Comparison of ENCODE assay signal across 23 cellular contexts in genomic region chr17:66511125-66511524, GRCh38.
DNase-seq lines count a peak whose midpoint lies in the region; ATAC-seq, FAIRE-seq and TF ChIP-seq lines count a peak whose summit lies in the region.
"Had no signal": no experiment of that assay in that cellular context is flagged by ENCODE, and none has a peak within 500 bp of the region (broad histone marks: within the 10 kb centered on the region; RNA-seq: fewer than 3 reads in every experiment).

No MANE protein-coding gene starts in this region.

- H3K9me3 Mint-ChIP-seq in MCF 10A (ENCODE audit: unreplicated experiment): no peaks in the 10 kb centered on the region
- no peaks in the 10 kb centered on the region for H3K9me3 Mint-ChIP-seq in brain
- H3K9me3 Mint-ChIP-seq: stimulated activated naive B cell treated with anti-CD40 and anti-IgM and Interleukin-4, amounts not matched to agents 10 μg/mL and 1 μg/mL and 100 μg/mL, for 72 hours had no signal

- no peaks in the 10 kb centered on the region for H3K27me3 ChIP-seq in breast epithelium
- H3K27me3 ChIP-seq: left lung, Peyer's patch, SJCRH30, spleen had no signal

- no peak for FAIRE-seq in D721Med (lab: Jason Lieb, UNC)
- FAIRE-seq: H54 had no signal

- H3K4me1 ChIP-seq in breast epithelium: no peaks in the 10 kb centered on the region
- H3K4me1 ChIP-seq: SJCRH30 had no signal

- CTCF ChIA-PET in MCF 10A (lab: Yijun Ruan, JAX): interaction anchor here (1.3 kb wide), 1 partner anchor 11 kb away, joined by 4 read pairs; no protein-coding TSS in a partner anchor

- H3K27ac ChIP-seq in breast epithelium: no peak overlapping the region
- H3K27ac ChIP-seq: left lung, Peyer's patch, SJCRH30, spleen had no signal

- peak overlapping the region; percentile 79 for H3K27ac Mint-ChIP-seq in MCF 10A (ENCODE audit: low read depth, unreplicated experiment)
- peak overlapping the region; percentile 41 for H3K27ac Mint-ChIP-seq in T-helper 17 cell
- H3K27ac Mint-ChIP-seq in brain: peak overlapping the region in 3 of 5 experiments; percentile 6 to 80 (median 47)
- H3K27ac Mint-ChIP-seq: stimulated activated naive B cell treated with anti-CD40 and anti-IgM and Interleukin-4, amounts not matched to agents 10 μg/mL and 1 μg/mL and 100 μg/mL, for 72 hours had no signal

- no peak for TF ChIP-seq POLR2A in breast epithelium (IDR thresholded peaks at IDR 0.05)

- ATAC-seq in T-helper 17 cell: no peak
- ATAC-seq: esophagus mucosa; left lung; stimulated activated naive B cell treated with anti-CD40 and anti-IgM and Interleukin-4, amounts not matched to agents 10 μg/mL and 1 μg/mL and 100 μg/mL, for 72 hours had no signal

- POLR2A ChIA-PET in MCF 10A (lab: Yijun Ruan, JAX): no interaction called here

- TF ChIP-seq CTCF in MCF 10A (IDR thresholded peaks at IDR 0.05; ENCODE audit: unreplicated experiment) (no peak), breast epithelium (IDR thresholded peaks at IDR 0.05) (no peak), brain (conservative IDR thresholded peaks at IDR 0.05) (no peak), D721Med (IDR thresholded peaks at IDR 0.05; ENCODE audit: insufficient read depth, missing control alignments) (no peak)

- peaks cover 6% of the 10 kb centered on the region for H3K36me3 Mint-ChIP-seq in MCF 10A (ENCODE audit: insufficient read depth, unreplicated experiment)
- no peaks in the 10 kb centered on the region for H3K36me3 Mint-ChIP-seq in T-helper 17 cell (ENCODE audit: low read depth)
- no peaks in the 10 kb centered on the region for H3K36me3 Mint-ChIP-seq in brain
- H3K36me3 Mint-ChIP-seq: naive B cell; stimulated activated naive B cell treated with anti-CD40 and anti-IgM and Interleukin-4, amounts not matched to agents 10 μg/mL and 1 μg/mL and 100 μg/mL, for 72 hours had no signal

- no peaks in the 10 kb centered on the region for H3K27me3 Mint-ChIP-seq in MCF 10A (ENCODE audit: insufficient read depth, unreplicated experiment)
- no peaks in the 10 kb centered on the region for H3K27me3 Mint-ChIP-seq in T-helper 17 cell
- H3K27me3 Mint-ChIP-seq in brain: peaks cover 3% of the 10 kb centered on the region

- DNase-seq in MCF 10A (ENCODE audit: unreplicated experiment) (peak; percentile 18), breast epithelium (ENCODE audit: low spot score in 2 of 2) (no peak), T-helper 17 cell (no peak), superior temporal gyrus (ENCODE audit: extremely low spot score) (peak; percentile 52), D721Med (ENCODE audit: insufficient read length, low spot score) (no peak), GF-D8 (lab: John Stamatoyannopoulos, UW) (no peak)
- DNase-seq: activated CD4-positive, alpha-beta T cell treated with anti-CD3 and anti-CD28 coated beads for 4 hours; effector memory CD4-positive, alpha-beta T cell; EL; foreskin melanocyte; Karpas-422; left lung; naive B cell; NCI-H187 treated with DMSO at 0.1 percent for 48 hours; NCI-H526; Peyer's patch; SJCRH30; spleen; stimulated activated CD4-positive, alpha-beta T cell treated with anti-CD3 and anti-CD28 coated beads, Interleukin-2, amount 100 ng/mL, for 48 hours; stimulated activated naive B cell treated with anti-CD40 and anti-IgM and Interleukin-4, amounts not matched to agents 10 μg/mL and 1 μg/mL and 100 μg/mL, for 72 hours had no signal

- H3K4me3 Mint-ChIP-seq in MCF 10A (ENCODE audit: unreplicated experiment) (no peak overlapping the region), T-helper 17 cell (no peak overlapping the region), brain (no peak overlapping the region)
- H3K4me3 Mint-ChIP-seq: naive B cell; stimulated activated naive B cell treated with anti-CD40 and anti-IgM and Interleukin-4, amounts not matched to agents 10 μg/mL and 1 μg/mL and 100 μg/mL, for 72 hours had no signal

- no peak overlapping the region for H3K4me3 ChIP-seq in breast epithelium
- H3K4me3 ChIP-seq: left lung, Peyer's patch, SJCRH30, spleen had no signal

- H3K4me1 Mint-ChIP-seq in MCF 10A (ENCODE audit: insufficient read depth, unreplicated experiment) (peaks cover 41% of the 10 kb centered on the region), T-helper 17 cell (peaks cover 38% of the 10 kb centered on the region), brain (peaks cover 47% of the 10 kb centered on the region)
- H3K4me1 Mint-ChIP-seq: naive B cell had no signal

- H3K36me3 ChIP-seq in breast epithelium: no peaks in the 10 kb centered on the region
- H3K36me3 ChIP-seq: left lung, Peyer's patch, spleen had no signal

- intact Hi-C loops in MCF 10A (cut with micrococcal nuclease): no loop called here
- intact Hi-C loops in breast epithelium (cut with DNase I; ENCODE audit: low total_unique reads): no loop called here

- no TSS peak for BruUV-seq in MCF 10A (replicated peaks; lab: Mats Ljungman, UMichigan)

- H3K9me3 ChIP-seq in breast epithelium (no peaks in the 10 kb centered on the region), T-helper 17 cell (ENCODE audit: control insufficient read depth, low read length, poor library complexity, severe bottlenecking) (no peaks in the 10 kb centered on the region)
- H3K9me3 ChIP-seq: left lung, Peyer's patch, SJCRH30, spleen had no signal

Comparison
In these comparisons a context has a peak if more than half of its experiments do, and no peak if none do; other contexts are left out.
1. DNase-seq: peak in MCF 10A (single experiment) and superior temporal gyrus (single experiment); none in breast epithelium (0 of 2), T-helper 17 cell (0 of 3), D721Med (single experiment) and GF-D8 (single experiment).
2. Peak in every context shown above with its lines, with median percentiles within 50 percentile points of each other: H3K27ac Mint-ChIP-seq.